Comparison of ENCODE assay signal across 9 cellular contexts in the genomic region with DNA sequence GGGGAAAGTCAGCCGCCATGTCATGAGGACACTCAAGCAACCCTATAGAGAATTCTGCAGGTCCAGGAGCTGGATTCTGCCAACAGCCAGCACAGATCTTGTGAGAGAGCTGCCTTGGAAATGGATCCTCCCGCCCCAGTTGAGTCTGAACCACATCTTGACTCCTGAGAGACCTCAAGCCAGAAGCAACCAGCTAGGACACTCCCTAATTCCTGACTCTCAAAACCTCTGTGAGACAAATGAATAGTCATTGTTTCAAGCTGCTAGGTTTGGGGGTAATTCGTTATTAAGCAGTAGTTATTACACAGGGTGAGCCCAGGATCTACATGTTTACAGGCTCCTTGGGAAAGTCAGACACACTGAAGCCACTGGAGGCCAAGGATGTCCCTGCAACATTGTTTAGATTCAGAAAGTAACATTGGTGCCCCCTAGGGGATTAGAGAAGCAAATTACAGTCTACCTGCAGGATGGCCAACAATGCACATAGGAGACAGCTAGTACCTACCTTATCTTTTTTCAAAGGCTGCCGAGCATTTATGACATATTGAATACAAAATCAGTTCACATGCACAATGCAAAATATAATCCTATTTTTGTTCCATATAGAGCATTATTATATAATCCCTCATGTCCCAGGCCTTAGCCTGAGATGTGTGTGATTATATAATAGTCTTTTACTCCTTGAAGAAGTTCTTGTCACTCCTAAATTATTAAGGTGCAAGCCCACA. TPM values are rescaled to one million over a fixed set of nuclear protein-coding genes. Genes with fewer than 3 reads are reported as not detected.
A peak's percentile ranks its signal among the peaks of the same experiment; 100 is the strongest.
DNase-seq lines count a peak whose midpoint lies in the region; ATAC-seq and TF ChIP-seq lines count a peak whose summit lies in the region.
"Had no signal": no experiment of that assay in that cellular context is flagged by ENCODE, and none has a peak within 500 bp of the region (broad histone marks: within the 10 kb centered on the region; RNA-seq: fewer than 3 reads in every experiment).

No MANE protein-coding gene starts in this region.

- DNase-seq in NCI-H1436 (lab: John Stamatoyannopoulos, UW) (peak; percentile 56), NCI-H1436 treated with DMSO at 0.1 percent for 48 hours (lab: John Stamatoyannopoulos, UW) (no peak), HT-29 (ENCODE audit: low spot score) (peak; percentile 62), NOMO-1 (lab: John Stamatoyannopoulos, UW; ENCODE audit: unreplicated experiment in 2 of 2) (peak; percentile 18 to 73), cerebellum (ENCODE audit: low spot score) (peak; percentile 84), left lobe of liver (ENCODE audit: low spot score) (no peak), transverse colon (no peak)

- ATAC-seq in left lobe of liver (peak; percentile 85), GM21381 (IDR thresholded peaks at IDR 0.05; ENCODE audit: unreplicated experiment) (no peak)

- H3K36me3 ChIP-seq in transverse colon = no peaks in the 10 kb centered on the region
- H3K36me3 ChIP-seq: BLaER1 treated with 17β-estradiol and CSF1 and Interleukin-3, amounts not matched to agents 10 nM and 100 nM had no signal

- peak; percentile 45 to 52 (median 49) for TF ChIP-seq CTCF in transverse colon (IDR thresholded peaks at IDR 0.05)

- intact Hi-C loops in transverse colon (cut with DNase I; ENCODE audit: low total_unique reads) = no loop called here

- no peaks in the 10 kb centered on the region for H3K4me1 ChIP-seq in transverse colon

- H3K9me3 ChIP-seq in transverse colon = no peaks in the 10 kb centered on the region
- H3K9me3 ChIP-seq: BLaER1 treated with 17β-estradiol and CSF1 and Interleukin-3, amounts not matched to agents 10 nM and 100 nM had no signal

- in situ Hi-C loops in transverse colon (cut with MboI; ENCODE audit: low pct_ligation_motif_present in 1 of 4, low pct_unique_long_range_greater_than_20kb in 1 of 4, low sequenced_read_pairs in 3 of 4) = no loop called here

- 12 to 45% methylated on average over 2 to 4 of the region's 4 CpGs for WGBS in transverse colon (ENCODE audit: low coverage in 1 of 2), 2 donors

- H3K27ac ChIP-seq in transverse colon = no peak overlapping the region

- TF ChIP-seq POLR2A in transverse colon (IDR thresholded peaks at IDR 0.05) = no peak

- no peak overlapping the region for H3K4me3 ChIP-seq in transverse colon
- H3K4me3 ChIP-seq: BLaER1 treated with 17β-estradiol and CSF1 and Interleukin-3, amounts not matched to agents 10 nM and 100 nM had no signal

- no peak for TF ChIP-seq EP300 in transverse colon (IDR thresholded peaks at IDR 0.05; ENCODE audit: low read depth)

- peaks cover 6% of the 10 kb centered on the region for H3K27me3 ChIP-seq in transverse colon
- H3K27me3 ChIP-seq: BLaER1 treated with 17β-estradiol and CSF1 and Interleukin-3, amounts not matched to agents 10 nM and 100 nM had no signal

RNA-seq across cellular contexts. Expression of a gene that starts 57.9 kb away (rescaled TPM):
- 9.1 and 9.6 TPM in 2 replicates for total RNA-seq in HT-29 (2014; rRNA removed; shearing (Covaris generic))
- total RNA-seq in cerebellum = 3.4 TPM
- 4.6 TPM for total RNA-seq in left lobe of liver
- 1 to 10 TPM; 1.1 to 9.6 (median 6.2) TPM for total RNA-seq in transverse colon

Comparison
In these comparisons a context has a peak if more than half of its experiments do, and no peak if none do; other contexts are left out.
1. DNase-seq: peak in NCI-H1436 (single experiment), HT-29 (single experiment), NOMO-1 (2 of 2) and cerebellum (single experiment); none in NCI-H1436 treated with DMSO at 0.1 percent for 48 hours (single experiment), left lobe of liver (single experiment) and transverse colon (single experiment).